Comparison of ENCODE assay signal across 19 cellular contexts in genomic region chr2:214856116-214856515, GRCh38. TPM values are rescaled to one million over a fixed set of nuclear protein-coding genes. Genes with fewer than 3 reads are reported as not detected.
A peak's percentile ranks its signal among the peaks of the same experiment; 100 is the strongest.
DNase-seq lines count a peak whose midpoint lies in the region; ATAC-seq and TF ChIP-seq lines count a peak whose summit lies in the region.
"Had no signal": no experiment of that assay in that cellular context is flagged by ENCODE, and none has a peak within 500 bp of the region (broad histone marks: within the 10 kb centered on the region; RNA-seq: fewer than 3 reads in every experiment).

No MANE protein-coding gene starts in this region.

- peaks cover 21% of the 10 kb centered on the region for H3K4me1 Mint-ChIP-seq in neural progenitor cell
- no peaks in the 10 kb centered on the region for H3K4me1 Mint-ChIP-seq in activated CD4-positive, alpha-beta T cell treated with anti-CD3 and anti-CD28 coated beads for 36 hours
- no peaks in the 10 kb centered on the region for H3K4me1 Mint-ChIP-seq in stimulated activated naive CD8-positive, alpha-beta T cell treated with anti-CD3 and anti-CD28 coated beads, Interleukin-15, amount 100 ng/mL, for 72 hours
- no peaks in the 10 kb centered on the region for H3K4me1 Mint-ChIP-seq in natural killer cell
- H3K4me1 Mint-ChIP-seq: activated naive CD4-positive, alpha-beta T cell treated with anti-CD3 and anti-CD28 coated beads, Interleukin-2, amount 50 U/mL, for 24 hours had no signal

- H3K27ac ChIP-seq in RWPE1: no peak overlapping the region
- H3K27ac ChIP-seq in neural progenitor cell: no peak overlapping the region
- H3K27ac ChIP-seq: cardiac muscle cell, thoracic aorta had no signal

- no peak overlapping the region for H2AFZ ChIP-seq in neural progenitor cell (replicated peaks)

- POLR2A ChIA-PET in RWPE1 (lab: Yijun Ruan, JAX; ENCODE audit: low non-redundant PET): no interaction called here
- POLR2A ChIA-PET in activated CD4-positive, alpha-beta T cell treated with anti-CD3 and anti-CD28 coated beads for 36 hours (lab: Charles Lee): no interaction called here

- no peaks in the 10 kb centered on the region for H4K20me1 ChIP-seq in neural progenitor cell (ENCODE audit: low read depth)

- no peak overlapping the region for H3K9ac ChIP-seq in neural progenitor cell

- no peak overlapping the region for H3K4me3 ChIP-seq in epithelial cell of proximal tubule (ENCODE audit: low read depth, low read length)
- H3K4me3 ChIP-seq in neural progenitor cell: no peak overlapping the region
- H3K4me3 ChIP-seq: cardiac muscle cell, smooth muscle cell, thoracic aorta had no signal

- no peak overlapping the region for H3K4me2 ChIP-seq in neural progenitor cell
- H3K4me2 ChIP-seq: smooth muscle cell had no signal

- H3K4me3 Mint-ChIP-seq in neural progenitor cell (no peak overlapping the region), natural killer cell (no peak overlapping the region)
- no peak overlapping the region for H3K4me3 Mint-ChIP-seq in activated CD4-positive, alpha-beta T cell treated with anti-CD3 and anti-CD28 coated beads for 36 hours
- H3K4me3 Mint-ChIP-seq in stimulated activated naive CD8-positive, alpha-beta T cell treated with anti-CD3 and anti-CD28 coated beads, Interleukin-15, amount 100 ng/mL, for 72 hours: no peak overlapping the region
- H3K4me3 Mint-ChIP-seq: activated naive CD4-positive, alpha-beta T cell treated with anti-CD3 and anti-CD28 coated beads, Interleukin-2, amount 50 U/mL, for 24 hours had no signal

- no peaks in the 10 kb centered on the region for H3K79me2 ChIP-seq in neural progenitor cell (ENCODE audit: low read depth)

- H3K9me3 Mint-ChIP-seq in neural progenitor cell: no peaks in the 10 kb centered on the region
- no peaks in the 10 kb centered on the region for H3K9me3 Mint-ChIP-seq in activated CD4-positive, alpha-beta T cell treated with anti-CD3 and anti-CD28 coated beads for 36 hours (ENCODE audit: low read depth)
- no peaks in the 10 kb centered on the region for H3K9me3 Mint-ChIP-seq in stimulated activated naive CD8-positive, alpha-beta T cell treated with anti-CD3 and anti-CD28 coated beads, Interleukin-15, amount 100 ng/mL, for 72 hours
- no peaks in the 10 kb centered on the region for H3K9me3 Mint-ChIP-seq in natural killer cell

- peak; percentile 44 for DNase-seq in EL
- DNase-seq in RWPE1 (ENCODE audit: low spot score): peak; percentile 3
- DNase-seq in epithelial cell of proximal tubule (ENCODE audit: low read depth): peak; percentile 12
- DNase-seq in neural progenitor cell (ENCODE audit: low spot score): no peak
- DNase-seq in activated CD4-positive, alpha-beta T cell treated with anti-CD3 and anti-CD28 coated beads for 36 hours: no peak
- DNase-seq in stimulated activated naive CD8-positive, alpha-beta T cell treated with anti-CD3 and anti-CD28 coated beads, Interleukin-15, amount 100 ng/mL, for 72 hours: no peak
- no peak for DNase-seq in HPDE6-E6E7 (ENCODE audit: extremely low spot score)
- DNase-seq in natural killer cell: no peak
- DNase-seq: activated CD4-positive, alpha-beta T cell treated with anti-CD3 and anti-CD28 coated beads, Interleukin-2, amount 50 U/mL, for 4 hours; effector memory CD4-positive, alpha-beta T cell; foreskin melanocyte; GOT3; left ventricle myocardium superior; NCI-H1436; NCI-H2171 treated with DMSO at 0.1 percent for 48 hours had no signal

- no peak for TF ChIP-seq CTCF in RWPE1 (conservative IDR thresholded peaks at IDR 0.05; ENCODE audit: low read depth)
- no peak for TF ChIP-seq CTCF in epithelial cell of proximal tubule (conservative IDR thresholded peaks at IDR 0.05; ENCODE audit: low read depth, low read length)
- TF ChIP-seq CTCF in neural progenitor cell (IDR thresholded peaks at IDR 0.05): no peak
- TF ChIP-seq CTCF in natural killer cell (IDR thresholded peaks at IDR 0.05): no peak

- CTCF ChIA-PET in RWPE1 (lab: Yijun Ruan, JAX): no interaction called here
- CTCF ChIA-PET in activated CD4-positive, alpha-beta T cell treated with anti-CD3 and anti-CD28 coated beads for 36 hours (lab: Charles Lee): no interaction called here

- H3K4me1 ChIP-seq in neural progenitor cell: no peaks in the 10 kb centered on the region

- H3K27ac Mint-ChIP-seq in neural progenitor cell (peak overlapping the region; percentile 58), natural killer cell (no peak overlapping the region)
- H3K27ac Mint-ChIP-seq in activated CD4-positive, alpha-beta T cell treated with anti-CD3 and anti-CD28 coated beads for 36 hours: no peak overlapping the region
- H3K27ac Mint-ChIP-seq in stimulated activated naive CD8-positive, alpha-beta T cell treated with anti-CD3 and anti-CD28 coated beads, Interleukin-15, amount 100 ng/mL, for 72 hours: no peak overlapping the region
- H3K27ac Mint-ChIP-seq: activated naive CD4-positive, alpha-beta T cell treated with anti-CD3 and anti-CD28 coated beads, Interleukin-2, amount 50 U/mL, for 24 hours had no signal

- intact Hi-C loops in activated CD4-positive, alpha-beta T cell treated with anti-CD3 and anti-CD28 coated beads for 36 hours (cut with DNase I, micrococcal nuclease): no loop called here
- intact Hi-C loops in natural killer cell (cut with micrococcal nuclease): no loop called here

- no peaks in the 10 kb centered on the region for H3F3A ChIP-seq in neural progenitor cell (ENCODE audit: low read depth)

- H3K36me3 ChIP-seq in neural progenitor cell: no peaks in the 10 kb centered on the region
- H3K36me3 ChIP-seq: cardiac muscle cell, thoracic aorta had no signal

- no peak for ATAC-seq in activated CD4-positive, alpha-beta T cell treated with anti-CD3 and anti-CD28 coated beads for 36 hours
- ATAC-seq in stimulated activated naive CD8-positive, alpha-beta T cell treated with anti-CD3 and anti-CD28 coated beads, Interleukin-15, amount 100 ng/mL, for 72 hours: no peak
- no peak for ATAC-seq in natural killer cell
- ATAC-seq: left ventricle myocardium superior had no signal

- no peaks in the 10 kb centered on the region for H3K9me3 ChIP-seq in neural progenitor cell (ENCODE audit: low read depth)
- H3K9me3 ChIP-seq: thoracic aorta had no signal

- H3K27me3 Mint-ChIP-seq in neural progenitor cell (ENCODE audit: insufficient read depth, low read depth): no peaks in the 10 kb centered on the region
- peaks cover 6% of the 10 kb centered on the region for H3K27me3 Mint-ChIP-seq in activated CD4-positive, alpha-beta T cell treated with anti-CD3 and anti-CD28 coated beads for 36 hours
- peaks cover 8% of the 10 kb centered on the region for H3K27me3 Mint-ChIP-seq in stimulated activated naive CD8-positive, alpha-beta T cell treated with anti-CD3 and anti-CD28 coated beads, Interleukin-15, amount 100 ng/mL, for 72 hours
- no peaks in the 10 kb centered on the region for H3K27me3 Mint-ChIP-seq in natural killer cell (ENCODE audit: low read depth in 2 of 2)

- H3K36me3 Mint-ChIP-seq in neural progenitor cell (no peaks in the 10 kb centered on the region), natural killer cell (no peaks in the 10 kb centered on the region)
- H3K36me3 Mint-ChIP-seq in activated CD4-positive, alpha-beta T cell treated with anti-CD3 and anti-CD28 coated beads for 36 hours (ENCODE audit: low read depth): no peaks in the 10 kb centered on the region
- H3K36me3 Mint-ChIP-seq: activated naive CD4-positive, alpha-beta T cell treated with anti-CD3 and anti-CD28 coated beads, Interleukin-2, amount 50 U/mL, for 24 hours had no signal

- H3K27me3 ChIP-seq in neural progenitor cell: no peaks in the 10 kb centered on the region
- H3K27me3 ChIP-seq: cardiac muscle cell had no signal

RNA-seq across cellular contexts. Expression of gene BARD1, which starts 46.6 kb away (rescaled TPM):
- 18.8 and 29.3 TPM in 2 replicates for total RNA-seq in epithelial cell of proximal tubule
- 38.6 and 42.8 TPM in 2 replicates for total RNA-seq in neural progenitor cell (ENCODE audit: low replicate concordance)
- 10 to 100 TPM; 22.8 to 30.7 TPM for total RNA-seq in activated CD4-positive, alpha-beta T cell treated with anti-CD3 and anti-CD28 coated beads for 36 hours
- 10 to 100 TPM; 11.5 to 16.5 (median 13.9) TPM for total RNA-seq in natural killer cell

Comparison
In these comparisons a context has a peak if more than half of its experiments do, and no peak if none do; other contexts are left out.
1. DNase-seq: peak in EL (single experiment), RWPE1 (single experiment) and epithelial cell of proximal tubule (single experiment); none in neural progenitor cell (single experiment), activated CD4-positive, alpha-beta T cell treated with anti-CD3 and anti-CD28 coated beads for 36 hours (single experiment), stimulated activated naive CD8-positive, alpha-beta T cell treated with anti-CD3 and anti-CD28 coated beads, Interleukin-15, amount 100 ng/mL, for 72 hours (0 of 2), HPDE6-E6E7 (single experiment) and natural killer cell (single experiment).